In genomic region chrX:63361494-63361893, GRCh38 we compare ENCODE assay signal across 20 cellular contexts. TPM values are rescaled to one million over a fixed set of nuclear protein-coding genes. Genes with fewer than 3 reads are reported as not detected.
DNase-seq lines count a peak whose midpoint lies in the region; FAIRE-seq and TF ChIP-seq lines count a peak whose summit lies in the region.
"Had no signal": no experiment of that assay in that cellular context is flagged by ENCODE, and none has a peak within 500 bp of the region (broad histone marks: within the 10 kb centered on the region; RNA-seq: fewer than 3 reads in every experiment).

No MANE protein-coding gene starts in this region.

- no peaks in the 10 kb centered on the region for H3K27me3 ChIP-seq in astrocyte (ENCODE audit: insufficient read depth, low read length)
- H3K27me3 ChIP-seq: BLaER1 had no signal

- no peak overlapping the region for H3K4me3 ChIP-seq in astrocyte (ENCODE audit: insufficient read depth, low read depth, low read length)
- H3K4me3 ChIP-seq: BLaER1, GM23248 had no signal

- H3K4me1 ChIP-seq in astrocyte (ENCODE audit: insufficient read depth, low read length): no peaks in the 10 kb centered on the region
- H3K4me1 ChIP-seq: BLaER1, Caco-2 had no signal

- no peak for TF ChIP-seq CTCF in astrocyte (IDR thresholded peaks at IDR 0.05; ENCODE audit: insufficient read depth, low read depth, low read length)
- TF ChIP-seq CTCF in nephron progenitor cell (IDR thresholded peaks at IDR 0.05): no peak
- TF ChIP-seq CTCF in GM10248 (IDR thresholded peaks at IDR 0.05; ENCODE audit: control extremely low read depth, extremely low read depth, low read depth, missing control alignments): no peak

- no peaks in the 10 kb centered on the region for H3K9me3 ChIP-seq in astrocyte (ENCODE audit: insufficient read depth, low read depth, low read length)
- H3K9me3 ChIP-seq: Caco-2 had no signal

- H3K9me3 Mint-ChIP-seq in astrocyte (ENCODE audit: unreplicated experiment) (peaks cover 4% of the 10 kb centered on the region), nephron progenitor cell (peaks cover 85% of the 10 kb centered on the region)

- H3K4me1 Mint-ChIP-seq in astrocyte (ENCODE audit: low read depth, unreplicated experiment) (no peaks in the 10 kb centered on the region), nephron progenitor cell (peaks cover 18% of the 10 kb centered on the region)
- H3K4me1 Mint-ChIP-seq: B cell; CD4-positive, CD25-positive, alpha-beta regulatory T cell had no signal

- H3K27ac ChIP-seq in astrocyte (ENCODE audit: low read depth, low read length): no peak overlapping the region
- H3K27ac ChIP-seq: BLaER1, C4-2B, GM23248 had no signal

- H2AFZ ChIP-seq in astrocyte (ENCODE audit: low read depth, low read length): no peak overlapping the region
- H2AFZ ChIP-seq: GM23248 had no signal

- no peak overlapping the region for H3K4me2 ChIP-seq in astrocyte (ENCODE audit: low read length)
- H3K4me2 ChIP-seq: BLaER1 had no signal

- no peaks in the 10 kb centered on the region for H4K20me1 ChIP-seq in astrocyte (ENCODE audit: insufficient read depth, low read length)
- H4K20me1 ChIP-seq: BLaER1 had no signal

- no peak overlapping the region for H3K4me3 Mint-ChIP-seq in astrocyte (ENCODE audit: unreplicated experiment)
- no peak overlapping the region for H3K4me3 Mint-ChIP-seq in nephron progenitor cell
- H3K4me3 Mint-ChIP-seq: B cell; CD4-positive, CD25-positive, alpha-beta regulatory T cell; CD8-positive, alpha-beta T cell; H9 had no signal

- CTCF ChIA-PET in GM10248 (lab: Yijun Ruan, JAX): no interaction called here

- no peaks in the 10 kb centered on the region for H3K36me3 ChIP-seq in astrocyte (ENCODE audit: insufficient read depth, low read length)
- H3K36me3 ChIP-seq: BLaER1 had no signal

- H3K36me3 Mint-ChIP-seq in astrocyte (ENCODE audit: low read depth, unreplicated experiment) (no peaks in the 10 kb centered on the region), nephron progenitor cell (ENCODE audit: low read depth) (peaks cover 36% of the 10 kb centered on the region)
- H3K36me3 Mint-ChIP-seq: CD4-positive, CD25-positive, alpha-beta regulatory T cell had no signal

- DNase-seq in GM19239 (ENCODE audit: insufficient read length, low spot score) (no peak), astrocyte (ENCODE audit: low read depth) (no peak), nephron progenitor cell (no peak), RKO (ENCODE audit: low spot score) (no peak), GM10248 (ENCODE audit: extremely low spot score) (no peak), NCI-H524 treated with DMSO at 0.1 percent for 48 hours (lab: John Stamatoyannopoulos, UW) (no peak)
- DNase-seq: Caco-2; CD4-positive, CD25-positive, alpha-beta regulatory T cell; CD8-positive, alpha-beta T cell; DMS153; DND-41; GDM1; GM23248; H9 had no signal

- H3K27me3 Mint-ChIP-seq in astrocyte (ENCODE audit: low read depth, unreplicated experiment): peaks cover 2% of the 10 kb centered on the region
- no peaks in the 10 kb centered on the region for H3K27me3 Mint-ChIP-seq in nephron progenitor cell (ENCODE audit: low read depth, poor library complexity)
- H3K27me3 Mint-ChIP-seq: B cell; CD4-positive, CD25-positive, alpha-beta regulatory T cell had no signal

- no peak overlapping the region for H3K27ac Mint-ChIP-seq in astrocyte (ENCODE audit: unreplicated experiment)
- peak overlapping the region; percentile 84 for H3K27ac Mint-ChIP-seq in nephron progenitor cell
- H3K27ac Mint-ChIP-seq: B cell; CD4-positive, CD25-positive, alpha-beta regulatory T cell; CD8-positive, alpha-beta T cell; H9 had no signal

- H3K9ac ChIP-seq in astrocyte (ENCODE audit: low read length): no peak overlapping the region
- H3K9ac ChIP-seq: BLaER1, GM23248 had no signal

- FAIRE-seq in GM19239 (lab: Jason Lieb, UNC) (peak; percentile 44), astrocyte (lab: Jason Lieb, UNC) (peak; percentile 41)
- FAIRE-seq: GM12891, GM18507, H1 had no signal

- H3K79me2 ChIP-seq in astrocyte (ENCODE audit: insufficient read depth, low read length): no peaks in the 10 kb centered on the region

- POLR2A ChIA-PET in GM10248 (lab: Yijun Ruan, JAX): no interaction called here

RNA-seq across cellular contexts. Expression of gene SPIN4, which starts 10.4 kb away (rescaled TPM):
- total RNA-seq in astrocyte: 3.1 and 4.9 TPM in 2 replicates
